13 cellular contexts compared by ENCODE assay signal in genomic region chr4:40587826-40588225, GRCh38. TPM values are rescaled to one million over a fixed set of nuclear protein-coding genes. Genes with fewer than 3 reads are reported as not detected.
DNase-seq lines count a peak whose midpoint lies in the region; ATAC-seq and TF ChIP-seq lines count a peak whose summit lies in the region.
"Had no signal": no experiment of that assay in that cellular context is flagged by ENCODE, and none has a peak within 500 bp of the region (broad histone marks: within the 10 kb centered on the region; RNA-seq: fewer than 3 reads in every experiment).

No MANE protein-coding gene starts in this region.

- H3K79me1 ChIP-seq in mesenchymal stem cell (replicated peaks; ENCODE audit: low read length, poor library complexity, severe bottlenecking) = peaks cover 1% of the 10 kb centered on the region

- no peak overlapping the region for H3K23ac ChIP-seq in mesenchymal stem cell (ENCODE audit: low read length in 2 of 2)

- no peak for ATAC-seq in GM21619 (IDR thresholded peaks at IDR 0.05; ENCODE audit: unreplicated experiment)
- ATAC-seq: natural killer cell treated with Interleukin-12 subunit alpha and Interleukin-12 subunit beta and Interleukin-15 and Interleukin-18, amount 100 ng/mL, for 72 hours had no signal

- H3K27me3 ChIP-seq in AG04450 (ENCODE audit: control insufficient read depth, insufficient read depth, low read length) (no peaks in the 10 kb centered on the region), mammary epithelial cell (ENCODE audit: insufficient read depth, low read length) (no peaks in the 10 kb centered on the region), mesenchymal stem cell (ENCODE audit: control insufficient read depth in 1 of 2, insufficient read depth in 1 of 2, low read length in 2 of 2) (no peaks in the 10 kb centered on the region)
- H3K27me3 ChIP-seq: colonic mucosa had no signal

- peak overlapping the region; percentile 47 for H3K27ac ChIP-seq in AG04450 (ENCODE audit: low read depth, low read length)
- no peak overlapping the region for H3K27ac ChIP-seq in mammary epithelial cell (ENCODE audit: insufficient read depth, low read depth, low read length)
- H3K27ac ChIP-seq in mesenchymal stem cell (ENCODE audit: low read length, poor library complexity, severe bottlenecking) = no peak overlapping the region
- H3K27ac ChIP-seq: colonic mucosa had no signal

- no peak overlapping the region for H3K9ac ChIP-seq in mammary epithelial cell (ENCODE audit: insufficient read depth, low read length)
- H3K9ac ChIP-seq in mesenchymal stem cell (ENCODE audit: low read length) = peak overlapping the region; percentile 34

- POLR2A ChIA-PET in AG04450 (lab: Yijun Ruan, JAX) = no interaction called here

- no peak overlapping the region for H2BK15ac ChIP-seq in mesenchymal stem cell (ENCODE audit: low read depth, poor library complexity, severe bottlenecking)

- H2AFZ ChIP-seq in mammary epithelial cell (ENCODE audit: low read depth, low read length) (no peak overlapping the region), mesenchymal stem cell (ENCODE audit: low read depth, low read length) (no peak overlapping the region)

- H2BK12ac ChIP-seq in mesenchymal stem cell (ENCODE audit: low read length in 2 of 2) = no peak overlapping the region

- no peak overlapping the region for H3K18ac ChIP-seq in mesenchymal stem cell (ENCODE audit: low read depth in 1 of 2, low read length in 2 of 2)

- no peaks in the 10 kb centered on the region for H4K20me1 ChIP-seq in mammary epithelial cell (ENCODE audit: insufficient read depth, low read length)

- H2BK120ac ChIP-seq in mesenchymal stem cell (ENCODE audit: low read depth, low read length) = no peak overlapping the region

- TF ChIP-seq CTCF in AG04450 (IDR thresholded peaks at IDR 0.05; ENCODE audit: low read depth, low read length) = no peak
- no peak for TF ChIP-seq CTCF in LNCaP clone FGC (IDR thresholded peaks at IDR 0.05; ENCODE audit: control insufficient read depth, extremely low read depth, insufficient read depth)
- TF ChIP-seq CTCF in mammary epithelial cell (conservative IDR thresholded peaks at IDR 0.05 in 1 of 2, IDR thresholded peaks at IDR 0.05 in 1 of 2; ENCODE audit: extremely low read depth in 1 of 2, insufficient read depth in 1 of 2, low read depth in 1 of 2, low read length in 2 of 2) = no peak

- H3K4me2 ChIP-seq in mammary epithelial cell (ENCODE audit: insufficient read depth, low read depth, low read length) (no peak overlapping the region), mesenchymal stem cell (ENCODE audit: low read length, poor library complexity, severe bottlenecking) (no peak overlapping the region)

- dilution Hi-C loops in mammary epithelial cell (cut with HindIII; ENCODE audit: low sequenced_read_pairs) = no loop called here

- WGBS in mammary epithelial cell (ENCODE audit: low coverage, missing lambda C conversion rate) = 95% methylated on average over 3 of the region's 3 CpGs
- 84% methylated on average over 3 of the region's 3 CpGs for WGBS in mesenchymal stem cell

- H3K36me3 ChIP-seq in mammary epithelial cell (ENCODE audit: insufficient read depth, low read length) = no peaks in the 10 kb centered on the region
- H3K36me3 ChIP-seq in mesenchymal stem cell (ENCODE audit: control insufficient read depth in 1 of 2, insufficient read depth in 2 of 2, low read depth in 1 of 2, low read length in 2 of 2) = peaks cover 0 to 3% of the 10 kb centered on the region in 2 experiments
- H3K36me3 ChIP-seq: colonic mucosa had no signal

- H3K14ac ChIP-seq in mesenchymal stem cell (ENCODE audit: low read length in 2 of 2) = no peak overlapping the region

- no peaks in the 10 kb centered on the region for H3K79me2 ChIP-seq in mammary epithelial cell (ENCODE audit: insufficient read depth, low read length)

- H3K4me1 ChIP-seq in mammary epithelial cell (ENCODE audit: insufficient read depth, low read length) = peaks cover 4% of the 10 kb centered on the region
- H3K4me1 ChIP-seq in mesenchymal stem cell (ENCODE audit: control insufficient read depth, insufficient read depth, low read depth, low read length) = peaks cover 5% of the 10 kb centered on the region
- H3K4me1 ChIP-seq: colonic mucosa had no signal

- DNase-seq in AG04450 (ENCODE audit: low read depth, low spot score) = no peak
- DNase-seq in LNCaP clone FGC (ENCODE audit: low read depth) = peak; percentile 65
- peak; percentile 28 for DNase-seq in mammary epithelial cell
- peak; percentile 73 for DNase-seq in mesenchymal stem cell
- DNase-seq in LoVo (ENCODE audit: low spot score) = no peak
- DNase-seq in NCI-H1092 (lab: John Stamatoyannopoulos, UW) = no peak
- DNase-seq in NCI-H187 (lab: John Stamatoyannopoulos, UW) = no peak
- DNase-seq: activated CD4-positive, CD25-positive, alpha-beta regulatory T cell; colonic mucosa; NCI-H2029 treated with DMSO at 0.1 percent for 48 hours; stimulated activated naive CD4-positive, alpha-beta T cell treated with Interleukin-2 at 50 U/mL for 16 hours had no signal

- intact Hi-C loops in mammary epithelial cell (cut with micrococcal nuclease) = no loop called here

- H2AK5ac ChIP-seq in mesenchymal stem cell (ENCODE audit: low read length, severe bottlenecking) = no peak overlapping the region

- CTCF ChIA-PET in AG04450 (lab: Charles Lee) = no interaction called here
- CTCF ChIA-PET in mammary epithelial cell (lab: Charles Lee; ENCODE audit: low non-redundant PET) = no interaction called here

- BruUV-seq in mammary epithelial cell (replicated peaks; lab: Mats Ljungman, UMichigan) = no TSS peak

- no peak overlapping the region for H3K4ac ChIP-seq in mesenchymal stem cell (ENCODE audit: low read depth in 1 of 2, low read length in 2 of 2)

- no peak overlapping the region for H3K4me3 ChIP-seq in AG04450 (ENCODE audit: low read depth, low read length)
- H3K4me3 ChIP-seq in LNCaP clone FGC (ENCODE audit: low read depth, low read length) = no peak overlapping the region
- no peak overlapping the region for H3K4me3 ChIP-seq in mammary epithelial cell (replicated peaks in 1 of 3; ENCODE audit: insufficient read depth in 1 of 3, low read depth in 2 of 3, low read length in 3 of 3)
- no peak overlapping the region for H3K4me3 ChIP-seq in mesenchymal stem cell (ENCODE audit: insufficient read depth in 1 of 2, low read depth in 1 of 2, low read length in 2 of 2)
- H3K4me3 ChIP-seq: colonic mucosa had no signal

- H2BK5ac ChIP-seq in mesenchymal stem cell (ENCODE audit: low read depth, low read length, poor library complexity, severe bottlenecking) = no peak overlapping the region

- H3K9me3 ChIP-seq in AG04450 (ENCODE audit: control insufficient read depth, insufficient read depth, low read length) (no peaks in the 10 kb centered on the region), mammary epithelial cell (replicated peaks; ENCODE audit: insufficient read depth, low read length) (no peaks in the 10 kb centered on the region), mesenchymal stem cell (ENCODE audit: control insufficient read depth, low read length) (no peaks in the 10 kb centered on the region)
- H3K9me3 ChIP-seq: colonic mucosa had no signal

- H4K8ac ChIP-seq in mesenchymal stem cell (ENCODE audit: low read length) = no peak overlapping the region

- in situ Hi-C loops in mammary epithelial cell (cut with MboI; ENCODE audit: low sequenced_read_pairs in 2 of 2) = no loop called here

- no peak overlapping the region for H4K91ac ChIP-seq in mesenchymal stem cell (ENCODE audit: low read length)

RNA-seq across cellular contexts. Expression of gene RBM47, which starts 41.8 kb away (rescaled TPM):
- polyA plus RNA-seq in AG04450 (2011; rRNA removed) (0.48 and 0.62 TPM in 2 replicates), mammary epithelial cell (1.7 TPM)
- polyA minus RNA-seq in AG04450 (2011; rRNA and poly(A)+ RNA removed) = 0.61 and 1.1 TPM in 2 replicates
- total RNA-seq in mammary epithelial cell = 1 to 10 TPM in 1 of 2 donors, under 1 TPM in 1; 0.45 to 3.0 TPM
- 1.1 TPM for polyA minus RNA-seq in mammary epithelial cell
- polyA plus RNA-seq in mesenchymal stem cell (2013, experiment 1 of 2) = 3.9 TPM
- 3.8 TPM for polyA plus RNA-seq in mesenchymal stem cell (2013, experiment 2 of 2)

Comparison
In these comparisons a context has a peak if more than half of its experiments do, and no peak if none do; other contexts are left out.
1. DNase-seq: peak in LNCaP clone FGC (single experiment), mammary epithelial cell (single experiment) and mesenchymal stem cell (single experiment); none in AG04450 (single experiment), LoVo (single experiment), NCI-H1092 (single experiment) and NCI-H187 (0 of 2).